ENCODE assay signal across 9 cellular contexts in genomic region chr17:82227629-82228277, GRCh38. TPM values are rescaled to one million over a fixed set of nuclear protein-coding genes. Genes with fewer than 3 reads are reported as not detected.
DNase-seq lines count a peak whose midpoint lies in the region; ATAC-seq and TF ChIP-seq lines count a peak whose summit lies in the region.
"Had no signal": no experiment of that assay in that cellular context is flagged by ENCODE, and none has a peak within 500 bp of the region (broad histone marks: within the 10 kb centered on the region; RNA-seq: fewer than 3 reads in every experiment).

No MANE protein-coding gene starts in this region.

- H3K36me3 ChIP-seq in right lobe of liver (no peaks in the 10 kb centered on the region), thyroid gland (no peaks in the 10 kb centered on the region)

- peak overlapping the region; percentile 14 for H3K27ac ChIP-seq in adipose tissue (ENCODE audit: low read depth, low read length)
- H3K27ac ChIP-seq in right lobe of liver: peak overlapping the region; percentile 64 to 95 (median 87)
- H3K27ac ChIP-seq in thyroid gland: peak overlapping the region; percentile 19 to 76 (median 73)

- intact Hi-C loops in activated CD4-positive, alpha-beta T cell treated with anti-CD3 and anti-CD28 coated beads, Interleukin-2, amount 10 ng/mL, durations not matched to agents 24 days and 14 days (cut with micrococcal nuclease): loop anchor here (2.0 to 5.0 kb wide), 2 partner anchors 15 to 205 kb away; partner anchors contain the start of genes CCDC57, CENPX and LRRC45
- intact Hi-C loops in right lobe of liver (cut with DNase I) (no loop called here), thyroid gland (cut with DNase I) (no loop called here)

- peaks cover 0 to 14% (median 3%) of the 10 kb centered on the region in 4 donors for H3K4me1 ChIP-seq in right lobe of liver
- peaks cover 38 to 43% of the 10 kb centered on the region in 2 donors for H3K4me1 ChIP-seq in thyroid gland

- H3K4me1 Mint-ChIP-seq in activated CD4-positive, alpha-beta T cell treated with anti-CD3 and anti-CD28 coated beads, Interleukin-2, amount 10 ng/mL, durations not matched to agents 24 days and 14 days: peaks cover 4% of the 10 kb centered on the region

- WGBS in adipose tissue, 3 donors: 65 to 79% (median 72%) methylated on average over 16 to 18 of the region's 18 CpGs
- 78% methylated on average over 4 of the region's 18 CpGs for WGBS in right lobe of liver (ENCODE audit: insufficient coverage, low coverage, low lambda C conversion rate, missing lambda C conversion rate)
- WGBS in thyroid gland, 2 donors: 77 to 88% methylated on average over 13 to 14 of the region's 18 CpGs

- peak overlapping the region; percentile 91 for H3K27ac Mint-ChIP-seq in activated CD4-positive, alpha-beta T cell treated with anti-CD3 and anti-CD28 coated beads, Interleukin-2, amount 10 ng/mL, durations not matched to agents 24 days and 14 days

- TF ChIP-seq CTCF in right lobe of liver (IDR thresholded peaks at IDR 0.05) (no peak), thyroid gland (IDR thresholded peaks at IDR 0.05) (no peak)

- H3K36me3 Mint-ChIP-seq in activated CD4-positive, alpha-beta T cell treated with anti-CD3 and anti-CD28 coated beads, Interleukin-2, amount 10 ng/mL, durations not matched to agents 24 days and 14 days (ENCODE audit: low read depth): peaks cover 5% of the 10 kb centered on the region

- no peaks in the 10 kb centered on the region for H3K27me3 Mint-ChIP-seq in activated CD4-positive, alpha-beta T cell treated with anti-CD3 and anti-CD28 coated beads, Interleukin-2, amount 10 ng/mL, durations not matched to agents 24 days and 14 days

- H3K9me3 Mint-ChIP-seq in activated CD4-positive, alpha-beta T cell treated with anti-CD3 and anti-CD28 coated beads, Interleukin-2, amount 10 ng/mL, durations not matched to agents 24 days and 14 days: no peaks in the 10 kb centered on the region

- no peak for DNase-seq in activated CD4-positive, alpha-beta T cell treated with anti-CD3 and anti-CD28 coated beads, Interleukin-2, amount 10 ng/mL, durations not matched to agents 24 days and 14 days
- DNase-seq in activated CD4-positive, alpha-beta T cell treated with anti-CD3 and anti-CD28 coated beads for 4 hours: no peak
- no peak for DNase-seq in right lobe of liver
- no peak for DNase-seq in thyroid gland
- no peak for DNase-seq in inferior parietal cortex (ENCODE audit: extremely low spot score)
- DNase-seq: C1 segment of cervical spinal cord had no signal

- TF ChIP-seq POLR2A in right lobe of liver (IDR thresholded peaks at IDR 0.05): no peak
- no peak for TF ChIP-seq POLR2A in thyroid gland (IDR thresholded peaks at IDR 0.05)

- peak overlapping the region; percentile 87 for H3K4me3 Mint-ChIP-seq in activated CD4-positive, alpha-beta T cell treated with anti-CD3 and anti-CD28 coated beads, Interleukin-2, amount 10 ng/mL, durations not matched to agents 24 days and 14 days

- H3K9me3 ChIP-seq in right lobe of liver (no peaks in the 10 kb centered on the region), thyroid gland (no peaks in the 10 kb centered on the region)

- ATAC-seq in right lobe of liver (no peak), HG03378 (IDR thresholded peaks at IDR 0.05; ENCODE audit: unreplicated experiment) (no peak), HG02642 (IDR thresholded peaks at IDR 0.05; ENCODE audit: poor library complexity, unreplicated experiment) (no peak)

- H3K27me3 ChIP-seq in right lobe of liver: no peaks in the 10 kb centered on the region
- no peaks in the 10 kb centered on the region for H3K27me3 ChIP-seq in thyroid gland

- H3K4me3 ChIP-seq in right lobe of liver: peak overlapping the region; percentile 25 to 52 (median 39)
- no peak overlapping the region for H3K4me3 ChIP-seq in thyroid gland (replicated peaks in 1 of 3)

RNA-seq across cellular contexts. Expression of gene SLC16A3, which starts 1.1 kb away (rescaled TPM):
- total RNA-seq in activated CD4-positive, alpha-beta T cell treated with anti-CD3 and anti-CD28 coated beads, Interleukin-2, amount 10 ng/mL, durations not matched to agents 24 days and 14 days: 162 and 171 TPM in 2 replicates
- 10 to 100 TPM in 2 of 3 donors, 1 to 10 TPM in 1; 6.5 to 36.7 (median 16.5) TPM for polyA plus RNA-seq in adipose tissue
- total RNA-seq in right lobe of liver: 10 to 100 TPM in 2 of 6 experiments, 1 to 10 TPM in 4; 4.1 to 34.0 (median 7.3) TPM
- total RNA-seq in thyroid gland: 10 to 100 TPM; 42.1 to 75.5 (median 44.2) TPM

RNA-seq across cellular contexts. Expression of gene CCDC57, which starts 15.1 kb away (rescaled TPM):
- 56.0 and 58.4 TPM in 2 replicates for total RNA-seq in activated CD4-positive, alpha-beta T cell treated with anti-CD3 and anti-CD28 coated beads, Interleukin-2, amount 10 ng/mL, durations not matched to agents 24 days and 14 days
- polyA plus RNA-seq in adipose tissue: 10 to 100 TPM; 22.7 to 23.7 (median 22.9) TPM
- total RNA-seq in right lobe of liver (10 to 100 TPM; 10.1 to 37.4 (median 17.2) TPM), thyroid gland (10 to 100 TPM; 27.1 to 79.9 (median 50.9) TPM)

RNA-seq across cellular contexts. Expression of gene CSNK1D, which starts 45.7 kb away (rescaled TPM):
- 137 and 146 TPM in 2 replicates for total RNA-seq in activated CD4-positive, alpha-beta T cell treated with anti-CD3 and anti-CD28 coated beads, Interleukin-2, amount 10 ng/mL, durations not matched to agents 24 days and 14 days
- polyA plus RNA-seq in adipose tissue: 100 to 1,000 TPM in 1 of 3 donors, 10 to 100 TPM in 2; 69.1 to 113 (median 90.8) TPM
- 10 to 100 TPM; 32.7 to 73.0 (median 45.9) TPM for total RNA-seq in right lobe of liver
- total RNA-seq in thyroid gland: 10 to 100 TPM; 47.3 to 91.2 (median 88.7) TPM

Comparison
In these comparisons a context has a peak if more than half of its experiments do, and no peak if none do; other contexts are left out.
1. H3K27ac ChIP-seq: peak in every context shown above with its lines; median percentile 87 in right lobe of liver; 73 in thyroid gland; 14 in adipose tissue.
2. H3K4me3 ChIP-seq: peak in right lobe of liver (3 of 3); none in thyroid gland (0 of 3).